In the genomic region with DNA sequence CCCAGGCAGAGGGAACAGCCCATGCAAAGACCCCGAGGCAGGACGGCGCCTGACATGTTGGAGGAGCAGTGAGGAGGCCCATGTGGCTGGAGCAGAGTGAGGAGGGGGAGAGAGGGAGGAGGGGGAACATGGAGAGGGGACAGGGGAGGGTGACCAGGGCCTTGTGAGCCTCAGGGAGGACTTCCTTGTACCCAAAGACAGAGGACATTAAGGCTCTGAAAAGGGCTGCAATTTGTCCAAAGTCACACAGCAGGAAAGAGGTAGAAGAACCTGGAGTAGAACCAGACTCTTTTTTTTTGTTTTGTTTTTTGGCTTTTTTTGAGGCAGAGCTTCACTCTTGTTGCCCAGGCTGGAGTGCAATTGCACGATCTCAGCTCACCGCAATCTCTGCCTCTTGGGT, we compare ENCODE assay signal across 11 cellular contexts.
"Had no signal": no experiment of that assay in that cellular context is flagged by ENCODE, and none has a peak within 500 bp of the region (broad histone marks: within the 10 kb centered on the region; RNA-seq: fewer than 3 reads in every experiment).

No MANE protein-coding gene starts in this region.

- H3K4me1 ChIP-seq: HAP-1 had no signal

- DNase-seq: GM23248, GOT3, H7, H9, HCEC 1CT, HFFc6 had no signal

- H3K36me3 ChIP-seq: HAP-1 had no signal

- FAIRE-seq: H1, H54 had no signal

- H3K4me2 ChIP-seq: GM23338 had no signal

- H3K9ac ChIP-seq: GM23248 had no signal

- H3K9me3 ChIP-seq: HAP-1 had no signal

- H3K4me3 ChIP-seq: GM23248, GM23338, HAP-1 had no signal

- ATAC-seq: GM23338, HCT116 had no signal

- H2AFZ ChIP-seq: GM23248, GM23338 had no signal

- H3K27ac ChIP-seq: GM23248 had no signal
